ENCODE assay signal across 19 cellular contexts in the genomic region with DNA sequence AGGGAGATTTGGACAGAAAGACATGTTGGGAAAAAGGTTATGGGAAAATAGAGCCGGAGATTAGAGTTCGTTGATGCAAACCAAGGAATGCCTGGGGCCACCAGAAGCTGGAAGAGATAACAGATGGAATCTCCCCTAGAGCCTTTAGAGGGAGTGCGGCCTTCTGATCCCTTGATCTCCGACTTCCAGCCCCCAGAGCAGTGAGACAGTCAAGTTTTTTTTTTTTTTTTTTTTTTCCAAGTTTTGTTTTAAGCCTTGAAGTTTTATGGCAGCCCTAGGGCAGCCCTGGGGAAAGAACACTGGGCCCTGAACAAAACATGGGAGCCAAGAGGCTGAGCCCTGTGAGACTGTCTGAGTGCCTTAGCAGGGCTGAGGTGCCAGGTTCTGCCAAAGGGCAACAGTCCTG. TPM values are rescaled to one million over a fixed set of nuclear protein-coding genes. Genes with fewer than 3 reads are reported as not detected.
DNase-seq lines count a peak whose midpoint lies in the region; ATAC-seq and TF ChIP-seq lines count a peak whose summit lies in the region.
"Had no signal": no experiment of that assay in that cellular context is flagged by ENCODE, and none has a peak within 500 bp of the region (broad histone marks: within the 10 kb centered on the region; RNA-seq: fewer than 3 reads in every experiment).

No MANE protein-coding gene starts in this region.

- H3K4me1 Mint-ChIP-seq in central memory CD8-positive, alpha-beta T cell, result peaks cover 74% of the 10 kb centered on the region
- peaks cover 39% of the 10 kb centered on the region for H3K4me1 Mint-ChIP-seq in activated CD4-positive, alpha-beta memory T cell treated with anti-CD3 and anti-CD28 coated beads for 36 hours (ENCODE audit: low read depth)

- H3K4me3 Mint-ChIP-seq in central memory CD8-positive, alpha-beta T cell, result no peak overlapping the region
- no peak overlapping the region for H3K4me3 Mint-ChIP-seq in activated CD4-positive, alpha-beta memory T cell treated with anti-CD3 and anti-CD28 coated beads for 36 hours
- H3K4me3 Mint-ChIP-seq: activated CD8-positive, alpha-beta T cell treated with anti-CD3 and anti-CD28 coated beads for 36 hours; CD4-positive, alpha-beta T cell; dendritic cell treated with granulocyte-macrophage colony-stimulating factor and Interleukin-4, amounts not matched to agents 40 ng/mL and 50 ng/mL, for 4 days; stimulated activated naive CD8-positive, alpha-beta T cell treated with anti-CD3 and anti-CD28 coated beads, Interleukin-15, amount 100 ng/mL, for 72 hours had no signal

- no peak overlapping the region for H3K18ac ChIP-seq in mesendoderm (ENCODE audit: low read length)

- peak overlapping the region; percentile 32 for H3K27ac Mint-ChIP-seq in central memory CD8-positive, alpha-beta T cell (ENCODE audit: low read depth)
- H3K27ac Mint-ChIP-seq in activated CD4-positive, alpha-beta memory T cell treated with anti-CD3 and anti-CD28 coated beads for 36 hours, result no peak overlapping the region
- H3K27ac Mint-ChIP-seq: activated CD8-positive, alpha-beta T cell treated with anti-CD3 and anti-CD28 coated beads for 36 hours; activated T-helper 2 cell treated with anti-CD3 and anti-CD28 coated beads, Interferon-gamma antibody, Interleukin-2, Interleukin-4, amounts not matched to agents 10 μg/mL and 5 μg/mL and 100 μg/mL, durations not matched to agents 14 hours and 24 hours and 36 hours; CD4-positive, alpha-beta T cell; dendritic cell treated with granulocyte-macrophage colony-stimulating factor and Interleukin-4, amounts not matched to agents 40 ng/mL and 50 ng/mL, for 4 days; stimulated activated naive CD8-positive, alpha-beta T cell treated with anti-CD3 and anti-CD28 coated beads, Interleukin-15, amount 100 ng/mL, for 72 hours had no signal

- H3K56ac ChIP-seq in mesendoderm (ENCODE audit: low read length), result no peak overlapping the region

- no peaks in the 10 kb centered on the region for H3K27me3 Mint-ChIP-seq in central memory CD8-positive, alpha-beta T cell
- no peaks in the 10 kb centered on the region for H3K27me3 Mint-ChIP-seq in activated CD4-positive, alpha-beta memory T cell treated with anti-CD3 and anti-CD28 coated beads for 36 hours
- H3K27me3 Mint-ChIP-seq: activated CD8-positive, alpha-beta T cell treated with anti-CD3 and anti-CD28 coated beads for 36 hours; CD4-positive, alpha-beta T cell; dendritic cell treated with granulocyte-macrophage colony-stimulating factor and Interleukin-4, amounts not matched to agents 40 ng/mL and 50 ng/mL, for 4 days; stimulated activated naive CD8-positive, alpha-beta T cell treated with anti-CD3 and anti-CD28 coated beads, Interleukin-15, amount 100 ng/mL, for 72 hours had no signal

- POLR2A ChIA-PET in activated CD4-positive, alpha-beta memory T cell treated with anti-CD3 and anti-CD28 coated beads for 36 hours (lab: Charles Lee), result no interaction called here

- no peaks in the 10 kb centered on the region for H3K79me2 ChIP-seq in mesendoderm (ENCODE audit: control insufficient read depth, insufficient read depth, low read length)

- H3K36me3 Mint-ChIP-seq in central memory CD8-positive, alpha-beta T cell (ENCODE audit: insufficient read depth), result peaks cover 23% of the 10 kb centered on the region
- peaks cover 11% of the 10 kb centered on the region for H3K36me3 Mint-ChIP-seq in activated CD4-positive, alpha-beta memory T cell treated with anti-CD3 and anti-CD28 coated beads for 36 hours

- no peak overlapping the region for H3K4ac ChIP-seq in mesendoderm (ENCODE audit: low read depth, low read length)

- no peak for ATAC-seq in central memory CD8-positive, alpha-beta T cell (replicated peaks; ENCODE audit: extremely low read depth, poor library complexity, severe bottlenecking)
- ATAC-seq in foreskin keratinocyte, result no peak
- ATAC-seq: activated CD8-positive, alpha-beta T cell treated with anti-CD3 and anti-CD28 coated beads for 36 hours; esophagus mucosa; stimulated activated naive CD8-positive, alpha-beta T cell treated with anti-CD3 and anti-CD28 coated beads, Interleukin-15, amount 100 ng/mL, for 72 hours had no signal

- H3K4me1 ChIP-seq in mesendoderm (ENCODE audit: control insufficient read depth, low read depth, low read length) (no peaks in the 10 kb centered on the region), stomach smooth muscle (ENCODE audit: control insufficient read depth, insufficient read depth, low read length) (peaks cover 3% of the 10 kb centered on the region), foreskin keratinocyte (no peaks in the 10 kb centered on the region)
- H3K4me1 ChIP-seq: SJSA1 had no signal

- H3K9me3 ChIP-seq in stomach smooth muscle (ENCODE audit: control insufficient read depth in 2 of 2, low read length in 2 of 2), result peaks cover 0 to 4% of the 10 kb centered on the region in 2 donors
- H3K9me3 ChIP-seq: SJSA1 had no signal

- H4K5ac ChIP-seq in mesendoderm (ENCODE audit: low read length), result no peak overlapping the region

- H3K4me2 ChIP-seq in mesendoderm (ENCODE audit: low read length), result no peak overlapping the region

- H2BK5ac ChIP-seq in mesendoderm (ENCODE audit: low read length), result no peak overlapping the region

- peak; percentile 28 for DNase-seq in activated CD8-positive, alpha-beta memory T cell treated with anti-CD3 and anti-CD28 coated beads, Interleukin-2, amount 50 U/mL, for 48 hours
- no peak for DNase-seq in activated CD8-positive, alpha-beta memory T cell treated with anti-CD3 and anti-CD28 coated beads, Interleukin-2, amount 50 U/mL, for 4 hours
- DNase-seq in central memory CD8-positive, alpha-beta T cell (ENCODE audit: low spot score in 2 of 2), result no peak
- peak; percentile 83 for DNase-seq in mesendoderm
- DNase-seq in foreskin keratinocyte, result no peak
- DNase-seq in activated CD4-positive, alpha-beta memory T cell treated with anti-CD3 and anti-CD28 coated beads for 36 hours, result no peak
- DNase-seq in nucleus accumbens (lab: John Stamatoyannopoulos, UW), result no peak
- DNase-seq: 8988T; activated CD8-positive, alpha-beta T cell treated with anti-CD3 and anti-CD28 coated beads for 36 hours; CD4-positive, alpha-beta T cell; HCEC 1CT; NCI-H1436; stimulated activated naive CD8-positive, alpha-beta T cell treated with anti-CD3 and anti-CD28 coated beads, Interleukin-15, amount 100 ng/mL, for 72 hours had no signal

- no peak overlapping the region for H3K9ac ChIP-seq in mesendoderm (ENCODE audit: low read length)
- H3K9ac ChIP-seq in stomach smooth muscle (ENCODE audit: low read length in 2 of 2), result no peak overlapping the region

- no peak overlapping the region for H2BK120ac ChIP-seq in mesendoderm (ENCODE audit: low read depth, low read length)

- no peak overlapping the region for H2AK5ac ChIP-seq in mesendoderm (ENCODE audit: low read length)

- WGBS in mesendoderm (ENCODE audit: extremely low coverage, insufficient coverage, low lambda C conversion rate), result no CpG with 5 or more reads among the region's 4 CpGs

- no peak for TF ChIP-seq CTCF in foreskin keratinocyte (conservative IDR thresholded peaks at IDR 0.05)

- H4K8ac ChIP-seq in mesendoderm (ENCODE audit: low read depth, low read length), result no peak overlapping the region

- H3K23ac ChIP-seq in mesendoderm (ENCODE audit: low read length), result no peak overlapping the region

- H3K36me3 ChIP-seq in mesendoderm (ENCODE audit: control insufficient read depth, insufficient read depth, low read length) (no peaks in the 10 kb centered on the region), stomach smooth muscle (ENCODE audit: control insufficient read depth in 2 of 2, insufficient read depth in 2 of 2, low read length in 2 of 2) (peaks cover 4% of the 10 kb centered on the region in 2 donors)

- intact Hi-C loops in activated CD4-positive, alpha-beta memory T cell treated with anti-CD3 and anti-CD28 coated beads for 36 hours (cut with micrococcal nuclease), result no loop called here

- H3K4me3 ChIP-seq in mesendoderm (ENCODE audit: low read length) (no peak overlapping the region), stomach smooth muscle (ENCODE audit: low read length in 2 of 2) (no peak overlapping the region)
- H3K4me3 ChIP-seq: SJSA1 had no signal

- H3K27ac ChIP-seq in mesendoderm (ENCODE audit: low read depth, low read length) (no peak overlapping the region), stomach smooth muscle (ENCODE audit: low read length) (peak overlapping the region; percentile 18), foreskin keratinocyte (no peak overlapping the region)
- H3K27ac ChIP-seq: SJSA1 had no signal

- H3K9me3 Mint-ChIP-seq in central memory CD8-positive, alpha-beta T cell, result peaks cover 5% of the 10 kb centered on the region
- H3K9me3 Mint-ChIP-seq in activated CD4-positive, alpha-beta memory T cell treated with anti-CD3 and anti-CD28 coated beads for 36 hours, result peaks cover 5% of the 10 kb centered on the region
- H3K9me3 Mint-ChIP-seq: activated T-helper 2 cell treated with anti-CD3 and anti-CD28 coated beads, Interferon-gamma antibody, Interleukin-2, Interleukin-4, amounts not matched to agents 10 μg/mL and 5 μg/mL and 100 μg/mL, durations not matched to agents 14 hours and 24 hours and 36 hours; dendritic cell treated with granulocyte-macrophage colony-stimulating factor and Interleukin-4, amounts not matched to agents 40 ng/mL and 50 ng/mL, for 4 days had no signal

- H2BK15ac ChIP-seq in mesendoderm (replicated peaks; ENCODE audit: low read depth), result no peak overlapping the region

- CTCF ChIA-PET in activated CD4-positive, alpha-beta memory T cell treated with anti-CD3 and anti-CD28 coated beads for 36 hours (lab: Charles Lee), result interaction anchor here (1.7 kb wide), 1 partner anchor 82 kb away, joined by 3 read pairs; no protein-coding TSS in a partner anchor

- H3K27me3 ChIP-seq in mesendoderm (ENCODE audit: insufficient read depth, low read length, poor library complexity), result no peaks in the 10 kb centered on the region
- H3K27me3 ChIP-seq in stomach smooth muscle (ENCODE audit: control insufficient read depth in 1 of 2, insufficient read depth in 2 of 2, low read length in 2 of 2), result no peaks in the 10 kb centered on the region
- H3K27me3 ChIP-seq in foreskin keratinocyte, result no peaks in the 10 kb centered on the region
- H3K27me3 ChIP-seq: SJSA1 had no signal

- H3K79me1 ChIP-seq in mesendoderm (ENCODE audit: low read length), result peaks cover 6% of the 10 kb centered on the region

RNA-seq across cellular contexts. Expression of a gene that starts 6.5 kb away (rescaled TPM):
- 8.0 TPM for polyA plus RNA-seq in mesendoderm (2013, experiment 1 of 2)
- 7.0 TPM for polyA plus RNA-seq in mesendoderm (2013, experiment 2 of 2)
- 7.5 TPM in 2 replicates for total RNA-seq in foreskin keratinocyte
- polyA plus RNA-seq in foreskin keratinocyte, result 2.6 and 2.8 TPM in 2 replicates
- 10 to 100 TPM; 44.2 to 46.4 TPM for total RNA-seq in activated CD4-positive, alpha-beta memory T cell treated with anti-CD3 and anti-CD28 coated beads for 36 hours

RNA-seq across cellular contexts. Expression of a gene that starts 53.2 kb away (rescaled TPM):
- polyA plus RNA-seq in mesendoderm (2013, experiment 1 of 2), result not detected
- 0.18 TPM for polyA plus RNA-seq in mesendoderm (2013, experiment 2 of 2)
- not detected in 2 replicates for total RNA-seq in foreskin keratinocyte
- not detected in 2 replicates for polyA plus RNA-seq in foreskin keratinocyte
- 1 to 10 TPM in 1 of 2 experiments, under 1 TPM in 1; 0.27 to 1.3 TPM for total RNA-seq in activated CD4-positive, alpha-beta memory T cell treated with anti-CD3 and anti-CD28 coated beads for 36 hours
- total RNA-seq: activated CD8-positive, alpha-beta T cell treated with anti-CD3 and anti-CD28 coated beads for 36 hours; activated T-helper 2 cell treated with anti-CD3 and anti-CD28 coated beads, Interferon-gamma antibody, Interleukin-2, Interleukin-4, amounts not matched to agents 10 μg/mL and 5 μg/mL and 100 μg/mL, durations not matched to agents 14 hours and 24 hours and 36 hours; astrocyte; esophagus mucosa; SJSA1 had no signal

Comparison
In these comparisons a context has a peak if more than half of its experiments do, and no peak if none do; other contexts are left out.
1. DNase-seq: peak in activated CD8-positive, alpha-beta memory T cell treated with anti-CD3 and anti-CD28 coated beads, Interleukin-2, amount 50 U/mL, for 48 hours (single experiment) and mesendoderm (single experiment); none in activated CD8-positive, alpha-beta memory T cell treated with anti-CD3 and anti-CD28 coated beads, Interleukin-2, amount 50 U/mL, for 4 hours (single experiment), central memory CD8-positive, alpha-beta T cell (0 of 2), foreskin keratinocyte (0 of 2), activated CD4-positive, alpha-beta memory T cell treated with anti-CD3 and anti-CD28 coated beads for 36 hours (single experiment) and nucleus accumbens (0 of 56).